30 cellular contexts compared by ENCODE assay signal in genomic region chrX:20312018-20312417, GRCh38.
"Had no signal": no experiment of that assay in that cellular context is flagged by ENCODE, and none has a peak within 500 bp of the region (broad histone marks: within the 10 kb centered on the region; RNA-seq: fewer than 3 reads in every experiment).

No MANE protein-coding gene starts in this region.

- H3K9me3 Mint-ChIP-seq: activated naive CD4-positive, alpha-beta T cell treated with anti-CD3 and anti-CD28 coated beads, Interleukin-2, amount 50 U/mL, for 24 hours; activated naive CD8-positive, alpha-beta T cell treated with anti-CD3 and anti-CD28 coated beads, Interleukin-2, amount 50 U/mL, for 24 hours; activated T-helper 2 cell treated with anti-CD3 and anti-CD28 coated beads, Interferon-gamma antibody, Interleukin-2, Interleukin-4, amounts not matched to agents 10 μg/mL and 5 μg/mL and 100 μg/mL, durations not matched to agents 14 hours and 24 hours and 36 hours; stimulated activated memory B cell treated with anti-CD40 and anti-IgM and Interleukin-4, amounts not matched to agents 10 μg/mL and 1 μg/mL and 100 μg/mL, for 72 hours; stimulated activated naive CD8-positive, alpha-beta T cell treated with anti-CD3 and anti-CD28 coated beads, Interleukin-15, amount 100 ng/mL, for 72 hours; WTC11 had no signal

- DNase-seq: activated CD4-positive, alpha-beta T cell treated with anti-CD3 and anti-CD28 coated beads for 36 hours; activated CD8-positive, alpha-beta memory T cell treated with anti-CD3 and anti-CD28 coated beads, Interleukin-2, amount 10 ng/mL, durations not matched to agents 7 days and 5 days; activated CD8-positive, alpha-beta T cell treated with anti-CD3 and anti-CD28 coated beads, Interleukin-2, amount 10 ng/mL, durations not matched to agents 7 days and 5 days; activated naive CD8-positive, alpha-beta T cell treated with anti-CD3 and anti-CD28 coated beads, Interleukin-2, amount 50 U/mL, for 24 hours; activated T-cell treated with anti-CD3 and anti-CD28 coated beads, Interleukin-2, amount 50 U/mL, for 48 hours; amygdala; effector CD8-positive, alpha-beta T cell; glutamatergic neuron; left lung; mesendoderm; nephron progenitor cell; ovary; retina; small intestine; stimulated activated CD4-positive, alpha-beta T cell treated with anti-CD3 and anti-CD28 coated beads, Interleukin-1b, Interleukin-23, amount 100 ng/mL, for 48 hours; stimulated activated CD4-positive, alpha-beta T cell treated with anti-CD3 and anti-CD28 coated beads, Interleukin-4, amount 100 ng/mL, for 4 hours; stimulated activated CD8-positive, alpha-beta memory T cell treated with anti-CD3 and anti-CD28 coated beads, Interleukin-4, amount 100 ng/mL, for 48 hours; stimulated activated naive CD8-positive, alpha-beta T cell treated with anti-CD3 and anti-CD28 coated beads, Interleukin-15, amount 100 ng/mL, for 72 hours; substantia nigra; T-helper 17 cell; T1000; tibial artery; upper lobe of right lung had no signal

- H3K4me3 Mint-ChIP-seq: activated CD4-positive, alpha-beta T cell treated with anti-CD3 and anti-CD28 coated beads for 36 hours; activated CD8-positive, alpha-beta memory T cell treated with anti-CD3 and anti-CD28 coated beads, Interleukin-2, amount 10 ng/mL, durations not matched to agents 7 days and 5 days; activated CD8-positive, alpha-beta T cell treated with anti-CD3 and anti-CD28 coated beads, Interleukin-2, amount 10 ng/mL, durations not matched to agents 7 days and 5 days; activated naive CD4-positive, alpha-beta T cell treated with anti-CD3 and anti-CD28 coated beads, Interleukin-2, amount 50 U/mL, for 24 hours; activated naive CD8-positive, alpha-beta T cell treated with anti-CD3 and anti-CD28 coated beads, Interleukin-2, amount 50 U/mL, for 24 hours; nephron progenitor cell; stimulated activated memory B cell treated with anti-CD40 and anti-IgM and Interleukin-4, amounts not matched to agents 10 μg/mL and 1 μg/mL and 100 μg/mL, for 72 hours; stimulated activated naive CD8-positive, alpha-beta T cell treated with anti-CD3 and anti-CD28 coated beads, Interleukin-15, amount 100 ng/mL, for 72 hours; T-helper 17 cell; WTC11 had no signal

- H3K9me3 ChIP-seq: left lung, ovary, tibial artery, upper lobe of right lung had no signal

- H3K4me3 ChIP-seq: left lung, lung, ovary, tibial artery, upper lobe of right lung had no signal

- H3K36me3 Mint-ChIP-seq: activated CD8-positive, alpha-beta memory T cell treated with anti-CD3 and anti-CD28 coated beads, Interleukin-2, amount 10 ng/mL, durations not matched to agents 7 days and 5 days; activated naive CD4-positive, alpha-beta T cell treated with anti-CD3 and anti-CD28 coated beads, Interleukin-2, amount 50 U/mL, for 24 hours; stimulated activated memory B cell treated with anti-CD40 and anti-IgM and Interleukin-4, amounts not matched to agents 10 μg/mL and 1 μg/mL and 100 μg/mL, for 72 hours; WTC11 had no signal

- ATAC-seq: activated CD4-positive, alpha-beta T cell treated with anti-CD3 and anti-CD28 coated beads for 36 hours; activated CD8-positive, alpha-beta memory T cell treated with anti-CD3 and anti-CD28 coated beads, Interleukin-2, amount 10 ng/mL, durations not matched to agents 7 days and 5 days; activated CD8-positive, alpha-beta T cell treated with anti-CD3 and anti-CD28 coated beads, Interleukin-2, amount 10 ng/mL, durations not matched to agents 7 days and 5 days; activated naive CD8-positive, alpha-beta T cell treated with anti-CD3 and anti-CD28 coated beads, Interleukin-2, amount 50 U/mL, for 24 hours; left lung; sciatic nerve; stimulated activated memory B cell treated with anti-CD40 and anti-IgM and Interleukin-4, amounts not matched to agents 10 μg/mL and 1 μg/mL and 100 μg/mL, for 72 hours; stimulated activated naive CD8-positive, alpha-beta T cell treated with anti-CD3 and anti-CD28 coated beads, Interleukin-15, amount 100 ng/mL, for 72 hours; T-helper 17 cell; upper lobe of right lung; WTC11 had no signal

- H3K27ac ChIP-seq: left lung, ovary, tibial artery, upper lobe of right lung had no signal

- H3K36me3 ChIP-seq: left lung, ovary, tibial artery, upper lobe of right lung had no signal

- H3K27me3 Mint-ChIP-seq: activated CD4-positive, alpha-beta T cell treated with anti-CD3 and anti-CD28 coated beads for 36 hours; activated CD8-positive, alpha-beta memory T cell treated with anti-CD3 and anti-CD28 coated beads, Interleukin-2, amount 10 ng/mL, durations not matched to agents 7 days and 5 days; activated naive CD4-positive, alpha-beta T cell treated with anti-CD3 and anti-CD28 coated beads, Interleukin-2, amount 50 U/mL, for 24 hours; activated naive CD8-positive, alpha-beta T cell treated with anti-CD3 and anti-CD28 coated beads, Interleukin-2, amount 50 U/mL, for 24 hours; progenitor cell of endocrine pancreas; stimulated activated memory B cell treated with anti-CD40 and anti-IgM and Interleukin-4, amounts not matched to agents 10 μg/mL and 1 μg/mL and 100 μg/mL, for 72 hours; stimulated activated naive CD8-positive, alpha-beta T cell treated with anti-CD3 and anti-CD28 coated beads, Interleukin-15, amount 100 ng/mL, for 72 hours; T-helper 17 cell had no signal

- H3K4me1 ChIP-seq: left lung, tibial artery, upper lobe of right lung had no signal

- H3K27me3 ChIP-seq: left lung, ovary, tibial artery, upper lobe of right lung had no signal

- H3K27ac Mint-ChIP-seq: activated CD4-positive, alpha-beta T cell treated with anti-CD3 and anti-CD28 coated beads for 36 hours; activated CD8-positive, alpha-beta memory T cell treated with anti-CD3 and anti-CD28 coated beads, Interleukin-2, amount 10 ng/mL, durations not matched to agents 7 days and 5 days; activated CD8-positive, alpha-beta T cell treated with anti-CD3 and anti-CD28 coated beads, Interleukin-2, amount 10 ng/mL, durations not matched to agents 7 days and 5 days; activated naive CD8-positive, alpha-beta T cell treated with anti-CD3 and anti-CD28 coated beads, Interleukin-2, amount 50 U/mL, for 24 hours; activated T-helper 2 cell treated with anti-CD3 and anti-CD28 coated beads, Interferon-gamma antibody, Interleukin-2, Interleukin-4, amounts not matched to agents 10 μg/mL and 5 μg/mL and 100 μg/mL, durations not matched to agents 14 hours and 24 hours and 36 hours; nephron progenitor cell; progenitor cell of endocrine pancreas; stimulated activated memory B cell treated with anti-CD40 and anti-IgM and Interleukin-4, amounts not matched to agents 10 μg/mL and 1 μg/mL and 100 μg/mL, for 72 hours; stimulated activated naive CD8-positive, alpha-beta T cell treated with anti-CD3 and anti-CD28 coated beads, Interleukin-15, amount 100 ng/mL, for 72 hours; T-helper 17 cell; WTC11 had no signal
